8 cellular contexts compared by ENCODE assay signal in genomic region chr1:201538618-201539551, GRCh38. TPM values are rescaled to one million over a fixed set of nuclear protein-coding genes. Genes with fewer than 3 reads are reported as not detected.
DNase-seq lines count a peak whose midpoint lies in the region; ATAC-seq and TF ChIP-seq lines count a peak whose summit lies in the region.

NAV1 (plus strand) TSS chr1:201539127; CDS start chr1:201622885, 83,758 bp downstream.

- in situ Hi-C loops in KBM-7 (cut with MboI; ENCODE audit: low pct_unique_long_range_greater_than_20kb, low sequenced_read_pairs), result no loop called here

- ATAC-seq in activated naive CD4-positive, alpha-beta T cell treated with anti-CD3 and anti-CD28 coated beads, Interleukin-2, amount 50 U/mL, for 72 hours, result peak; percentile 28 to 56

- H3K4me3 Mint-ChIP-seq in nephron progenitor cell, result peak within 1 kb of the TSS; percentile 83

- H3K4me1 Mint-ChIP-seq in nephron progenitor cell, result peaks cover 48% of the 10 kb centered on the region

- DNase-seq in NCI-H1694 treated with DMSO at 0.1 percent for 48 hours (lab: John Stamatoyannopoulos, UW) (peak; percentile 17), NCI-H1694 (lab: John Stamatoyannopoulos, UW) (no peak), M059J (ENCODE audit: low read depth) (peak; percentile 96), germinal center (ENCODE audit: low spot score) (peak; percentile 33), nephron progenitor cell (peak; percentile 80), KBM-7 (no peak)
- no peak for DNase-seq in activated naive CD4-positive, alpha-beta T cell treated with anti-CD3 and anti-CD28 coated beads, Interleukin-2, amount 50 U/mL, for 72 hours (ENCODE audit: low spot score in 2 of 2)
- no peak for DNase-seq in activated CD4-positive, CD25-positive, alpha-beta regulatory T cell treated with anti-CD3 and anti-CD28 coated beads, Interleukin-2, amount 50 U/mL, for 72 hours

- no peak within 1 kb of the TSS for H3K27ac Mint-ChIP-seq in activated naive CD4-positive, alpha-beta T cell treated with anti-CD3 and anti-CD28 coated beads, Interleukin-2, amount 50 U/mL, for 72 hours
- H3K27ac Mint-ChIP-seq in nephron progenitor cell, result no peak within 1 kb of the TSS

- TF ChIP-seq CTCF in nephron progenitor cell (IDR thresholded peaks at IDR 0.05), result no peak

- no peaks in the 10 kb centered on the region for H3K9me3 Mint-ChIP-seq in activated naive CD4-positive, alpha-beta T cell treated with anti-CD3 and anti-CD28 coated beads, Interleukin-2, amount 50 U/mL, for 72 hours
- no peaks in the 10 kb centered on the region for H3K9me3 Mint-ChIP-seq in nephron progenitor cell

- peaks cover 90% of the 10 kb centered on the region for H3K27me3 Mint-ChIP-seq in nephron progenitor cell (ENCODE audit: low read depth, poor library complexity)

- H3K36me3 Mint-ChIP-seq in activated naive CD4-positive, alpha-beta T cell treated with anti-CD3 and anti-CD28 coated beads, Interleukin-2, amount 50 U/mL, for 72 hours, result peaks cover 0 to 7% of the 10 kb centered on the region in 2 donors
- no peaks in the 10 kb centered on the region for H3K36me3 Mint-ChIP-seq in nephron progenitor cell (ENCODE audit: low read depth)

RNA-seq across cellular contexts. Expression of gene NAV1, which starts in this region (rescaled TPM):
- total RNA-seq in M059J (2014; rRNA removed; shearing (Covaris generic)), result 16.3 and 43.1 TPM in 2 replicates
- 1 to 10 TPM in 1 of 2 donors, under 1 TPM in 1; 0.48 to 3.1 TPM for total RNA-seq in activated naive CD4-positive, alpha-beta T cell treated with anti-CD3 and anti-CD28 coated beads, Interleukin-2, amount 50 U/mL, for 72 hours

Comparison
In these comparisons a context has a peak if more than half of its experiments do, and no peak if none do; other contexts are left out.
1. DNase-seq: peak in NCI-H1694 treated with DMSO at 0.1 percent for 48 hours (single experiment), M059J (single experiment), germinal center (single experiment) and nephron progenitor cell (single experiment); none in NCI-H1694 (single experiment), activated naive CD4-positive, alpha-beta T cell treated with anti-CD3 and anti-CD28 coated beads, Interleukin-2, amount 50 U/mL, for 72 hours (0 of 2), KBM-7 (single experiment) and activated CD4-positive, CD25-positive, alpha-beta regulatory T cell treated with anti-CD3 and anti-CD28 coated beads, Interleukin-2, amount 50 U/mL, for 72 hours (single experiment).